ENCODE assay signal across 17 cellular contexts in genomic region chr4:39124885-39125599, GRCh38. TPM values are rescaled to one million over a fixed set of nuclear protein-coding genes. Genes with fewer than 3 reads are reported as not detected.
DNase-seq lines count a peak whose midpoint lies in the region; ATAC-seq and TF ChIP-seq lines count a peak whose summit lies in the region.
"Had no signal": no experiment of that assay in that cellular context is flagged by ENCODE, and none has a peak within 500 bp of the region (broad histone marks: within the 10 kb centered on the region; RNA-seq: fewer than 3 reads in every experiment).

No MANE protein-coding gene starts in this region.

- no peaks in the 10 kb centered on the region for H4K20me1 ChIP-seq in OCI-LY7 (ENCODE audit: insufficient read depth, low read length)
- H4K20me1 ChIP-seq: BLaER1 had no signal

- BruUV-seq in OCI-LY7 (replicated peaks; lab: Mats Ljungman, UMichigan) = no TSS peak

- no peaks in the 10 kb centered on the region for H3K9me2 ChIP-seq in OCI-LY7 (ENCODE audit: insufficient read depth, low read length)

- no peak overlapping the region; the same call in 1 of the 2 replicates for H2AFZ ChIP-seq in OCI-LY7 (ENCODE audit: low read length)

- DNase-seq in OCI-LY7 (ENCODE audit: low spot score) = peak; percentile 80
- DNase-seq in NCI-H1436 treated with DMSO at 0.1 percent for 48 hours (lab: John Stamatoyannopoulos, UW) = no peak
- DNase-seq in islet precursor cell = no peak
- no peak for DNase-seq in stimulated activated CD4-positive, alpha-beta T cell treated with anti-CD3 and anti-CD28 coated beads, Interleukin-2, amount 100 ng/mL, for 24 hours
- no peak for DNase-seq in AG20443 (ENCODE audit: low spot score)
- DNase-seq: GDM1, HCEC 1CT, Kasumi-1, mucosa of descending colon, NCI-H226, WERI-Rb-1 had no signal

- peak overlapping the region; percentile 23 for H3K4me3 ChIP-seq in OCI-LY7 (ENCODE audit: low read depth, low read length, poor library complexity, severe bottlenecking)
- H3K4me3 ChIP-seq: BLaER1, mucosa of descending colon, thoracic aorta had no signal

- intact Hi-C loops in OCI-LY7 (cut with micrococcal nuclease; ENCODE audit: unreplicated experiment) = no loop called here

- peaks cover 35% of the 10 kb centered on the region for H3K36me3 ChIP-seq in OCI-LY7 (ENCODE audit: insufficient read depth, low read length)
- H3K36me3 ChIP-seq: thoracic aorta, WERI-Rb-1 had no signal

- H3K27ac ChIP-seq in OCI-LY7 (ENCODE audit: low read depth, low read length, poor library complexity, severe bottlenecking) = peak overlapping the region; percentile 42
- H3K27ac ChIP-seq: BLaER1, thoracic aorta, WERI-Rb-1 had no signal

- ATAC-seq in GM18517 (IDR thresholded peaks at IDR 0.05; ENCODE audit: unreplicated experiment) (peak; percentile 66), GM21447 (IDR thresholded peaks at IDR 0.05; ENCODE audit: unreplicated experiment) (peak; percentile 82), HG03066 (IDR thresholded peaks at IDR 0.05; ENCODE audit: low read depth, unreplicated experiment) (peak; percentile 82)
- ATAC-seq: mucosa of descending colon, Right ventricle myocardium inferior had no signal

- POLR2A ChIA-PET in OCI-LY7 (lab: Charles Lee) = interaction anchor here (0.6 to 2.0 kb wide), 2 partner anchors 42 to 345 kb away, joined by 4 to 5 read pairs; no protein-coding TSS in a partner anchor

- peaks cover 31% of the 10 kb centered on the region for H3K4me1 ChIP-seq in OCI-LY7 (ENCODE audit: insufficient read depth, low read length, poor library complexity, severe bottlenecking)
- H3K4me1 ChIP-seq: BLaER1 had no signal

- peak overlapping the region; percentile 53 for H3K4me2 ChIP-seq in OCI-LY7 (ENCODE audit: low read length)
- H3K4me2 ChIP-seq: BLaER1 had no signal

- no peak for TF ChIP-seq CTCF in OCI-LY7 (conservative IDR thresholded peaks at IDR 0.05; ENCODE audit: low read length)

- CTCF ChIA-PET in OCI-LY7 (lab: Charles Lee; ENCODE audit: unreplicated experiment) = no interaction called here

- peaks cover 16% of the 10 kb centered on the region; the same call in 1 of the 2 replicates for H3K9me3 ChIP-seq in OCI-LY7 (ENCODE audit: low read length)
- H3K9me3 ChIP-seq: mucosa of descending colon, thoracic aorta had no signal

- no peaks in the 10 kb centered on the region for H3K79me2 ChIP-seq in OCI-LY7 (ENCODE audit: insufficient read depth, low read depth, low read length)

RNA-seq across cellular contexts. Expression of gene WDR19, which starts 57.3 kb away (rescaled TPM):
- total RNA-seq in OCI-LY7 (2014; rRNA removed; shearing (Covaris generic)) = 40.5 and 41.2 TPM in 2 replicates
- total RNA-seq in OCI-LY7 (2022) = 47.5 and 51.0 TPM in 2 replicates
